23 cellular contexts compared by ENCODE assay signal in the genomic region with DNA sequence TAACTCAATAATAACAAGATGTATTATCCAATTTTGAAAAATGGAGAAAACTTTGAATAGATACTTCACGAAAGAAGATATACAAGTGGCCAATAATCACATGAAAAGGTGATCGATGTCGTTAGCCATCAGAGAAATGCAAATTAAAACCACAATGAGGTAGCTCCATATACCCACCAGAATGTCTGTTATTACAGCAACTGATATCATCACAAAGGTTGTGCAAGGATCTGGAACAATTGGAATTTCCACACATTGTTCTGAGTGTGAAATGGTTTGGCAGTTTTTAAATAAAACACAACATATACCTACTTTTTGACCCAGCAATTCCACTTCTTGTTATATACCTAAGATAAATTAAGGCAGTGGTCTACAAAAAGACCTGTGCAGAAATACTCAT.
"Had no signal": no experiment of that assay in that cellular context is flagged by ENCODE, and none has a peak within 500 bp of the region (broad histone marks: within the 10 kb centered on the region; RNA-seq: fewer than 3 reads in every experiment).

No MANE protein-coding gene starts in this region.

- H3K36me3 Mint-ChIP-seq: IgD-negative memory B cell had no signal

- DNase-seq: Kasumi-1, MV-4-11, NCI-H1092, NCI-H1105 treated with DMSO at 0.1 percent for 48 hours, NCI-H1417 treated with DMSO at 0.1 percent for 48 hours, NCI-H146, NCI-H1694 treated with DMSO at 0.1 percent for 48 hours, NCI-H1930, NCI-H2081 treated with DMSO at 0.1 percent for 48 hours, NCI-H2171, NCI-H226, NCI-H446, NCI-H510A, NCI-H524 treated with DMSO at 0.1 percent for 48 hours, NCI-H69, NCI-H774, Right ventricle myocardium superior, RPMI8226, SIG-M5 had no signal

- H3K4me3 Mint-ChIP-seq: IgD-negative memory B cell had no signal

- ATAC-seq: K562 had no signal

- H3K4me1 Mint-ChIP-seq: IgD-negative memory B cell had no signal

- H3K27me3 Mint-ChIP-seq: IgD-negative memory B cell had no signal

- H3K9me3 Mint-ChIP-seq: IgD-negative memory B cell had no signal

- H3K4me3 ChIP-seq: K562, SJSA1, SK-N-MC had no signal

- H3K27ac Mint-ChIP-seq: IgD-negative memory B cell had no signal
